29 cellular contexts compared by ENCODE assay signal in the genomic region with DNA sequence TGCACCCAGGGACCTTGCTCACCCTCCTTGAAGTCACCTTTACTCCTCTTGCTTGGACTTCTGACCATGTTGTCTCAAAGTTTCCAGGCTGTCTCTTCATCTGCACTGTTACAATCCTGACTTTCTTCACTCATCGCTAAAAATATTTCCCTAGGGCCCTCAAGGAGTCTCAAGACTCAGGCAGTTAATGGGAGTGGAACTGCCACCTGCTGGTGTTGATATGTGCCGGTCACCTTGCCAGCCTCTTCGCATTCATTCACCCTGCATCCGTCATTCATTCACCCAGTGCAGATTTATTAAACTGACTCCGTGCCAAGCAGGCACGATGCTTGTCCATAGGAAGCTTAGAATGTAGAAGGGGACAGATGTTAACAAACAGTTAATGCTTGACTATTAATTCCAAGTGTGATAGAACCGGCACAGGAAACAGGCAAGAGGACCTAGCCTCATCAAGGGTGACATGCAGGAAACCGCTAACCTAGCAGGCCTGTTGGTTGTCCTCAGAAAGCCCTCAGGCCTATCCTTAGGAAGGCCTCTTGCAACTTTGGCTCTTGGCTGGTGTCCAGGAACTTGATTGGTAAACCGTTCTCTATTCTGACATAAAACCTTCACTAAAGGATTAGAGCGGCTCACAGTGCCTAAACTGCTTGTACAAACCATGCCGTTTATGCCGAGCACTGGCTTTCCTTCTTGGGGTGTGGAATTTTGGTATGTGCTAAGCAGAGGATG.
A peak's percentile ranks its signal among the peaks of the same experiment; 100 is the strongest.
DNase-seq lines count a peak whose midpoint lies in the region; ATAC-seq and TF ChIP-seq lines count a peak whose summit lies in the region.
"Had no signal": no experiment of that assay in that cellular context is flagged by ENCODE, and none has a peak within 500 bp of the region (broad histone marks: within the 10 kb centered on the region; RNA-seq: fewer than 3 reads in every experiment).

No MANE protein-coding gene starts in this region.

- H3F3A ChIP-seq in Loucy (ENCODE audit: low read depth), result no peaks in the 10 kb centered on the region

- intact Hi-C loops in aorta (cut with DNase I), result no loop called here

- WGBS in aorta, 2 donors, result 69 to 78% methylated on average over 12 of the region's 12 CpGs

- no peak overlapping the region for H2AFZ ChIP-seq in Loucy (ENCODE audit: low read length)

- H3K27me3 ChIP-seq in Loucy (ENCODE audit: insufficient read depth, low read length, poor library complexity, severe bottlenecking), result no peaks in the 10 kb centered on the region
- no peaks in the 10 kb centered on the region for H3K27me3 ChIP-seq in aorta (ENCODE audit: control insufficient read depth in 1 of 2, insufficient read depth in 2 of 2, low read length in 1 of 2)
- H3K27me3 ChIP-seq: pancreas, sigmoid colon, SJSA1 had no signal

- no peak; the same call in 1 of the 2 replicates for TF ChIP-seq CTCF in Loucy (conservative IDR thresholded peaks at IDR 0.05; ENCODE audit: low read length)

- H3K4me2 ChIP-seq in Loucy (ENCODE audit: low read depth, low read length, poor library complexity, severe bottlenecking), result peak overlapping the region; percentile 55

- H3K4me3 Mint-ChIP-seq in activated T-helper 17 cell treated with anti-CD3 and anti-CD28 coated beads, Interleukin-2, amount 50 U/mL, for 72 hours, result no peak overlapping the region
- H3K4me3 Mint-ChIP-seq: activated naive CD8-positive, alpha-beta T cell; natural killer cell; type B pancreatic cell had no signal

- H3K36me3 ChIP-seq in Loucy (ENCODE audit: insufficient read depth, low read length) (no peaks in the 10 kb centered on the region), aorta (ENCODE audit: control insufficient read depth in 1 of 2, insufficient read depth in 2 of 2, low read length in 1 of 2) (no peaks in the 10 kb centered on the region)
- H3K36me3 ChIP-seq: HAP-1, pancreas, sigmoid colon, SJSA1 had no signal

- peaks cover 20% of the 10 kb centered on the region for H3K4me1 ChIP-seq in Loucy (ENCODE audit: insufficient read depth, low read length, poor library complexity, severe bottlenecking)
- no peaks in the 10 kb centered on the region for H3K4me1 ChIP-seq in aorta (ENCODE audit: control insufficient read depth in 1 of 2, insufficient read depth in 2 of 2, low read length in 2 of 2)
- H3K4me1 ChIP-seq: HAP-1, pancreas, SJSA1 had no signal

- no peaks in the 10 kb centered on the region for H4K20me1 ChIP-seq in Loucy (ENCODE audit: insufficient read depth, low read length, poor library complexity, severe bottlenecking)

- no peaks in the 10 kb centered on the region for H3K9me3 Mint-ChIP-seq in activated T-helper 17 cell treated with anti-CD3 and anti-CD28 coated beads, Interleukin-2, amount 50 U/mL, for 72 hours
- H3K9me3 Mint-ChIP-seq: activated T-helper 2 cell treated with anti-CD3 and anti-CD28 coated beads, Interferon-gamma antibody, Interleukin-2, Interleukin-4, amounts not matched to agents 10 μg/mL and 5 μg/mL and 100 μg/mL, durations not matched to agents 14 hours and 24 hours and 36 hours; natural killer cell; type B pancreatic cell had no signal

- H3K79me2 ChIP-seq in Loucy (ENCODE audit: insufficient read depth, low read length), result no peaks in the 10 kb centered on the region

- no peak overlapping the region for H3K27ac ChIP-seq in aorta (ENCODE audit: low read depth in 1 of 2, low read length in 2 of 2)
- H3K27ac ChIP-seq: C4-2B, pancreas, sigmoid colon, SJSA1, VCaP had no signal

- H3K4me3 ChIP-seq in Loucy (ENCODE audit: low read length, poor library complexity, severe bottlenecking), result peak overlapping the region; percentile 45
- no peak overlapping the region for H3K4me3 ChIP-seq in aorta (ENCODE audit: low read length in 2 of 2)
- H3K4me3 ChIP-seq: HAP-1, pancreas, sigmoid colon, SJSA1 had no signal

- no peaks in the 10 kb centered on the region for H3K9me2 ChIP-seq in Loucy (replicated peaks; ENCODE audit: low read depth, low read length)

- ATAC-seq in aorta (ENCODE audit: low FRiP score), result no peak
- ATAC-seq in activated T-helper 17 cell treated with anti-CD3 and anti-CD28 coated beads, Interleukin-2, amount 50 U/mL, for 72 hours (replicated peaks), result no peak
- ATAC-seq in GM19395 (IDR thresholded peaks at IDR 0.05; ENCODE audit: unreplicated experiment), result no peak
- ATAC-seq: left colon, natural killer cell, Panc1, pancreas had no signal

- peak overlapping the region; percentile 66 for H3K9ac ChIP-seq in Loucy (ENCODE audit: low read depth, low read length, poor library complexity, severe bottlenecking)

- H3K9me3 ChIP-seq in Loucy (ENCODE audit: insufficient read depth, low read depth, low read length), result no peaks in the 10 kb centered on the region
- H3K9me3 ChIP-seq in aorta (ENCODE audit: control insufficient read depth, low read length), result no peaks in the 10 kb centered on the region
- H3K9me3 ChIP-seq: HAP-1, pancreas, SJSA1 had no signal

- H3K36me3 Mint-ChIP-seq in activated T-helper 17 cell treated with anti-CD3 and anti-CD28 coated beads, Interleukin-2, amount 50 U/mL, for 72 hours (ENCODE audit: low read depth), result no peaks in the 10 kb centered on the region
- H3K36me3 Mint-ChIP-seq: activated naive CD8-positive, alpha-beta T cell; natural killer cell; type B pancreatic cell had no signal

- no peaks in the 10 kb centered on the region for H3K4me1 Mint-ChIP-seq in activated T-helper 17 cell treated with anti-CD3 and anti-CD28 coated beads, Interleukin-2, amount 50 U/mL, for 72 hours
- H3K4me1 Mint-ChIP-seq: natural killer cell had no signal

- no peak overlapping the region for H3K27ac Mint-ChIP-seq in activated T-helper 17 cell treated with anti-CD3 and anti-CD28 coated beads, Interleukin-2, amount 50 U/mL, for 72 hours
- H3K27ac Mint-ChIP-seq: activated T-helper 2 cell treated with anti-CD3 and anti-CD28 coated beads, Interferon-gamma antibody, Interleukin-2, Interleukin-4, amounts not matched to agents 10 μg/mL and 5 μg/mL and 100 μg/mL, durations not matched to agents 14 hours and 24 hours and 36 hours; natural killer cell; type B pancreatic cell had no signal

- DNase-seq in DMS79 (lab: John Stamatoyannopoulos, UW) (peak; percentile 60), UCSD-AML1 (lab: John Stamatoyannopoulos, UW; ENCODE audit: unreplicated experiment) (peak; percentile 52), iris pigment epithelial cell (ENCODE audit: low read depth) (peak; percentile 50), aorta (no peak), NCI-H1417 treated with DMSO at 0.1 percent for 48 hours (lab: John Stamatoyannopoulos, UW) (no peak)
- DNase-seq: activated CD4-positive, alpha-beta T cell treated with anti-CD3 and anti-CD28 coated beads, Interleukin-2, amount 50 U/mL, for 1 hour; Calu3; effector memory CD4-positive, alpha-beta T cell; left colon; midbrain; natural killer cell; NCI-H1105; NCI-H2081 treated with DMSO at 0.1 percent for 48 hours; NCI-H446 treated with DMSO at 0.1 percent for 48 hours; pancreas; sigmoid colon; stimulated activated CD4-positive, alpha-beta T cell treated with anti-CD3 and anti-CD28 coated beads, Interleukin-15, amount 100 ng/mL, for 24 hours; T-helper 2 cell had no signal

- H3K27me3 Mint-ChIP-seq in activated T-helper 17 cell treated with anti-CD3 and anti-CD28 coated beads, Interleukin-2, amount 50 U/mL, for 72 hours, result peaks cover 13% of the 10 kb centered on the region

Comparison
In these comparisons a context has a peak if more than half of its experiments do, and no peak if none do; other contexts are left out.
1. DNase-seq: peak in DMS79 (single experiment), UCSD-AML1 (single experiment) and iris pigment epithelial cell (single experiment); none in aorta (0 of 2) and NCI-H1417 treated with DMSO at 0.1 percent for 48 hours (single experiment).